ENCODE assay signal across 18 cellular contexts in genomic region chr12:65778268-65779090, GRCh38. TPM values are rescaled to one million over a fixed set of nuclear protein-coding genes. Genes with fewer than 3 reads are reported as not detected.
DNase-seq lines count a peak whose midpoint lies in the region; ATAC-seq, FAIRE-seq and TF ChIP-seq lines count a peak whose summit lies in the region.
"Had no signal": no experiment of that assay in that cellular context is flagged by ENCODE, and none has a peak within 500 bp of the region (broad histone marks: within the 10 kb centered on the region; RNA-seq: fewer than 3 reads in every experiment).

No MANE protein-coding gene starts in this region.

- peaks cover 18% of the 10 kb centered on the region for H3K4me1 Mint-ChIP-seq in osteocyte (ENCODE audit: unreplicated experiment)

- H3K9me3 Mint-ChIP-seq in osteocyte (ENCODE audit: unreplicated experiment): no peaks in the 10 kb centered on the region
- H3K9me3 Mint-ChIP-seq: stimulated activated naive CD8-positive, alpha-beta T cell treated with anti-CD3 and anti-CD28 coated beads, Interleukin-15, Interleukin-2, amounts not matched to agents 100 ng/mL and 50 ng/mL, for 24 hours had no signal

- ATAC-seq in HG02678 (IDR thresholded peaks at IDR 0.05; ENCODE audit: unreplicated experiment): no peak
- no peak for ATAC-seq in GM21381 (IDR thresholded peaks at IDR 0.05; ENCODE audit: unreplicated experiment)
- ATAC-seq: lower lobe of right lung had no signal

- no peak overlapping the region for H3K4me3 Mint-ChIP-seq in osteocyte (ENCODE audit: unreplicated experiment)
- H3K4me3 Mint-ChIP-seq: stimulated activated naive CD8-positive, alpha-beta T cell treated with anti-CD3 and anti-CD28 coated beads, Interleukin-15, Interleukin-2, amounts not matched to agents 100 ng/mL and 50 ng/mL, for 24 hours had no signal

- peak; percentile 64 for DNase-seq in EL
- DNase-seq in RCC 7860 (ENCODE audit: low spot score): no peak
- peak; percentile 57 for DNase-seq in fibroblast of gingiva (ENCODE audit: low read depth)
- no peak for DNase-seq in osteocyte (ENCODE audit: extremely low spot score, unreplicated experiment)
- DNase-seq in nucleus accumbens (lab: John Stamatoyannopoulos, UW): no peak
- DNase-seq in epidermal melanocyte (ENCODE audit: insufficient read length, low spot score): no peak
- DNase-seq: activated naive CD4-positive, alpha-beta T cell; Karpas-422; lower lobe of right lung; NCI-H2081; NK-92 treated with Interleukin-12 subunit alpha and Interleukin-12 subunit beta, amount 100 ng/mL, for 24 hours; posterior cingulate gyrus; stimulated activated CD4-positive, alpha-beta T cell treated with anti-CD3 and anti-CD28 coated beads, Interleukin-4, amount 100 ng/mL, for 1 hour; T-helper 1 cell had no signal

- H3K36me3 Mint-ChIP-seq in osteocyte (ENCODE audit: unreplicated experiment): no peaks in the 10 kb centered on the region

- FAIRE-seq in RCC 7860 (lab: Jason Lieb, UNC): peak; percentile 84
- FAIRE-seq: GM12891 had no signal

- no peak for TF ChIP-seq CTCF in osteocyte (IDR thresholded peaks at IDR 0.05)

- H3K27me3 Mint-ChIP-seq in osteocyte (ENCODE audit: unreplicated experiment): no peaks in the 10 kb centered on the region

- H3K27ac Mint-ChIP-seq in osteocyte (ENCODE audit: unreplicated experiment): peak overlapping the region; percentile 9
- H3K27ac Mint-ChIP-seq: stimulated activated naive CD8-positive, alpha-beta T cell treated with anti-CD3 and anti-CD28 coated beads, Interleukin-15, Interleukin-2, amounts not matched to agents 100 ng/mL and 50 ng/mL, for 24 hours had no signal

RNA-seq across cellular contexts. Expression of gene HMGA2, which starts 45.8 kb away (rescaled TPM):
- total RNA-seq in osteocyte: 41.8 and 42.1 TPM in 2 replicates
- total RNA-seq: lower lobe of right lung had no signal

Comparison
In these comparisons a context has a peak if more than half of its experiments do, and no peak if none do; other contexts are left out.
1. DNase-seq: peak in EL (single experiment) and fibroblast of gingiva (single experiment); none in RCC 7860 (single experiment), osteocyte (single experiment), nucleus accumbens (0 of 56) and epidermal melanocyte (single experiment).